In the genomic region with DNA sequence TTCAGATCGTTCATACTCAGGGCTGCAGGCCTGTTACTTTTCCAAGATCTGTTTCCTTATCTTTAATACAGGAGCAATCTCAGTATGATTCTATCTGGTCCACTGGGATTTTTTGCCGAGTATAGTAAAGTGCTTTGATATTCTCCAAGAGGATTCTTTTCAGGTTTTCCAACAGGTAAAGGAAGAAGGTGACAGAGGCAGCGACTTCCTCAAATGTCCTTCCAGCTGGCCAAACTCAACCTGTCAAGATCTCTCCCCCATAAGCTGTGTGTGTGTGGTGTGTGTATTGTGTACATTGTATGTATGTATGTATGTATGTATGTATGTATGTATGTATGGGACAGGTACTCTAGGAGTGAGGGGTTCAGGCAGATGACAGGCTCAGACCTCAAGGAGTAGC, we compare ENCODE assay signal across 8 cellular contexts. TPM values are rescaled to one million over a fixed set of nuclear protein-coding genes. Genes with fewer than 3 reads are reported as not detected.
DNase-seq lines count a peak whose midpoint lies in the region; ATAC-seq and TF ChIP-seq lines count a peak whose summit lies in the region.

No MANE protein-coding gene starts in this region.

- 20 to 24% methylated on average over 3 of the region's 3 CpGs for WGBS in testis, 2 donors

- no peak for DNase-seq in activated CD4-positive, alpha-beta T cell treated with anti-CD3 and anti-CD28 coated beads, Interleukin-2, amount 10 ng/mL, durations not matched to agents 24 days and 14 days
- DNase-seq in activated CD4-positive, alpha-beta T cell treated with anti-CD3 and anti-CD28 coated beads, Interleukin-2, amount 50 U/mL, for 1 hour = no peak
- no peak for DNase-seq in activated naive CD8-positive, alpha-beta T cell treated with anti-CD3 and anti-CD28 coated beads, Interleukin-2, amount 10 ng/mL, durations not matched to agents 7 days and 5 days
- DNase-seq in testis (no peak), retina (no peak), T1000 (lab: John Stamatoyannopoulos, UW) (no peak)

- H3K9me3 ChIP-seq in testis = no peaks in the 10 kb centered on the region

- H3K27me3 Mint-ChIP-seq in activated CD4-positive, alpha-beta T cell treated with anti-CD3 and anti-CD28 coated beads, Interleukin-2, amount 10 ng/mL, durations not matched to agents 24 days and 14 days = no peaks in the 10 kb centered on the region
- peaks cover 2% of the 10 kb centered on the region for H3K27me3 Mint-ChIP-seq in activated naive CD8-positive, alpha-beta T cell treated with anti-CD3 and anti-CD28 coated beads, Interleukin-2, amount 10 ng/mL, durations not matched to agents 7 days and 5 days

- TF ChIP-seq POLR2A in testis (IDR thresholded peaks at IDR 0.05) = no peak

- POLR2A ChIA-PET in activated naive CD8-positive, alpha-beta T cell treated with anti-CD3 and anti-CD28 coated beads, Interleukin-2, amount 10 ng/mL, durations not matched to agents 7 days and 5 days (lab: Charles Lee) = interaction anchor here (0.8 to 2.4 kb wide), 12 partner anchors 12 to 830 kb away, joined by 3 to 45 read pairs (median 4); a partner anchor contains a TSS

- peaks cover 6% of the 10 kb centered on the region for H3K4me1 ChIP-seq in testis

- intact Hi-C loops in activated CD4-positive, alpha-beta T cell treated with anti-CD3 and anti-CD28 coated beads, Interleukin-2, amount 10 ng/mL, durations not matched to agents 24 days and 14 days (cut with micrococcal nuclease) = loop anchor here (2.0 kb wide), 1 partner anchor 17 kb away; no protein-coding TSS in a partner anchor
- intact Hi-C loops in testis (cut with DNase I; ENCODE audit: low total_unique reads) = no loop called here

- peak overlapping the region; percentile 94 for H3K27ac Mint-ChIP-seq in activated CD4-positive, alpha-beta T cell treated with anti-CD3 and anti-CD28 coated beads, Interleukin-2, amount 10 ng/mL, durations not matched to agents 24 days and 14 days
- H3K27ac Mint-ChIP-seq in activated naive CD8-positive, alpha-beta T cell treated with anti-CD3 and anti-CD28 coated beads, Interleukin-2, amount 10 ng/mL, durations not matched to agents 7 days and 5 days = peak overlapping the region; percentile 89

- no peak for ATAC-seq in activated naive CD8-positive, alpha-beta T cell treated with anti-CD3 and anti-CD28 coated beads, Interleukin-2, amount 10 ng/mL, durations not matched to agents 7 days and 5 days (ENCODE audit: low read depth)
- no peak for ATAC-seq in GM19351 (IDR thresholded peaks at IDR 0.05; ENCODE audit: unreplicated experiment)

- no peaks in the 10 kb centered on the region for H3K9me3 Mint-ChIP-seq in activated CD4-positive, alpha-beta T cell treated with anti-CD3 and anti-CD28 coated beads, Interleukin-2, amount 10 ng/mL, durations not matched to agents 24 days and 14 days
- H3K9me3 Mint-ChIP-seq in activated naive CD8-positive, alpha-beta T cell treated with anti-CD3 and anti-CD28 coated beads, Interleukin-2, amount 10 ng/mL, durations not matched to agents 7 days and 5 days = no peaks in the 10 kb centered on the region

- peaks cover 23% of the 10 kb centered on the region for H3K36me3 Mint-ChIP-seq in activated CD4-positive, alpha-beta T cell treated with anti-CD3 and anti-CD28 coated beads, Interleukin-2, amount 10 ng/mL, durations not matched to agents 24 days and 14 days (ENCODE audit: low read depth)
- peaks cover 14% of the 10 kb centered on the region for H3K36me3 Mint-ChIP-seq in activated naive CD8-positive, alpha-beta T cell treated with anti-CD3 and anti-CD28 coated beads, Interleukin-2, amount 10 ng/mL, durations not matched to agents 7 days and 5 days

- peaks cover 20% of the 10 kb centered on the region for H3K4me1 Mint-ChIP-seq in activated CD4-positive, alpha-beta T cell treated with anti-CD3 and anti-CD28 coated beads, Interleukin-2, amount 10 ng/mL, durations not matched to agents 24 days and 14 days
- peaks cover 16% of the 10 kb centered on the region for H3K4me1 Mint-ChIP-seq in activated naive CD8-positive, alpha-beta T cell treated with anti-CD3 and anti-CD28 coated beads, Interleukin-2, amount 10 ng/mL, durations not matched to agents 7 days and 5 days

- no peaks in the 10 kb centered on the region for H3K27me3 ChIP-seq in layer of hippocampus (ENCODE audit: control insufficient read depth, insufficient read depth, low read length)
- no peaks in the 10 kb centered on the region for H3K27me3 ChIP-seq in testis

- H3K4me3 ChIP-seq in testis = peak overlapping the region; percentile 48 to 86

- no peaks in the 10 kb centered on the region for H3K36me3 ChIP-seq in testis (ENCODE audit: low read depth, missing control alignments)

- H3K27ac ChIP-seq in layer of hippocampus (ENCODE audit: low read depth, low read length) (peak overlapping the region; percentile 94), testis (no peak overlapping the region)

- no peak for TF ChIP-seq CTCF in testis (IDR thresholded peaks at IDR 0.05)

- peak overlapping the region; percentile 98 for H3K4me3 Mint-ChIP-seq in activated CD4-positive, alpha-beta T cell treated with anti-CD3 and anti-CD28 coated beads, Interleukin-2, amount 10 ng/mL, durations not matched to agents 24 days and 14 days
- H3K4me3 Mint-ChIP-seq in activated naive CD8-positive, alpha-beta T cell treated with anti-CD3 and anti-CD28 coated beads, Interleukin-2, amount 10 ng/mL, durations not matched to agents 7 days and 5 days = peak overlapping the region; percentile 94

RNA-seq across cellular contexts. Expression of a gene that starts 1.1 kb away (rescaled TPM):
- 193 and 199 TPM in 2 replicates for total RNA-seq in activated CD4-positive, alpha-beta T cell treated with anti-CD3 and anti-CD28 coated beads, Interleukin-2, amount 10 ng/mL, durations not matched to agents 24 days and 14 days
- 100 to 1,000 TPM; 102 to 116 TPM for total RNA-seq in activated naive CD8-positive, alpha-beta T cell treated with anti-CD3 and anti-CD28 coated beads, Interleukin-2, amount 10 ng/mL, durations not matched to agents 7 days and 5 days
- total RNA-seq in testis = 10 to 100 TPM; 51.1 to 60.1 TPM
- 63.7 TPM for polyA plus RNA-seq in testis (ENCODE audit: insufficient read depth, low read depth, low replicate concordance)

RNA-seq across cellular contexts. Expression of a gene that starts 30.0 kb away (rescaled TPM):
- total RNA-seq in activated CD4-positive, alpha-beta T cell treated with anti-CD3 and anti-CD28 coated beads, Interleukin-2, amount 10 ng/mL, durations not matched to agents 24 days and 14 days = 682 and 710 TPM in 2 replicates
- total RNA-seq in activated naive CD8-positive, alpha-beta T cell treated with anti-CD3 and anti-CD28 coated beads, Interleukin-2, amount 10 ng/mL, durations not matched to agents 7 days and 5 days = 100 to 1,000 TPM; 159 to 180 TPM
- total RNA-seq in testis = 100 to 1,000 TPM; 180 to 185 TPM
- polyA plus RNA-seq in testis (ENCODE audit: insufficient read depth, low read depth, low replicate concordance) = 251 TPM

RNA-seq across cellular contexts. Expression of a gene that starts 32.2 kb away (rescaled TPM):
- total RNA-seq in activated CD4-positive, alpha-beta T cell treated with anti-CD3 and anti-CD28 coated beads, Interleukin-2, amount 10 ng/mL, durations not matched to agents 24 days and 14 days = 263 and 295 TPM in 2 replicates
- total RNA-seq in activated naive CD8-positive, alpha-beta T cell treated with anti-CD3 and anti-CD28 coated beads, Interleukin-2, amount 10 ng/mL, durations not matched to agents 7 days and 5 days = 100 to 1,000 TPM; 184 to 188 TPM
- total RNA-seq in testis = 100 to 1,000 TPM; 184 to 194 TPM
- 206 TPM for polyA plus RNA-seq in testis (ENCODE audit: insufficient read depth, low read depth, low replicate concordance)

RNA-seq across cellular contexts. Expression of a gene that starts 51.6 kb away (rescaled TPM):
- 9.2 and 9.9 TPM in 2 replicates for total RNA-seq in activated CD4-positive, alpha-beta T cell treated with anti-CD3 and anti-CD28 coated beads, Interleukin-2, amount 10 ng/mL, durations not matched to agents 24 days and 14 days
- total RNA-seq in activated naive CD8-positive, alpha-beta T cell treated with anti-CD3 and anti-CD28 coated beads, Interleukin-2, amount 10 ng/mL, durations not matched to agents 7 days and 5 days = 1 to 10 TPM; 4.9 to 8.3 TPM
- total RNA-seq in testis = 1 to 10 TPM; 7.1 to 7.3 TPM
- 17.4 TPM for polyA plus RNA-seq in testis (ENCODE audit: insufficient read depth, low read depth, low replicate concordance)

RNA-seq across cellular contexts. Expression of a gene that starts 51.8 kb away (rescaled TPM):
- total RNA-seq in activated CD4-positive, alpha-beta T cell treated with anti-CD3 and anti-CD28 coated beads, Interleukin-2, amount 10 ng/mL, durations not matched to agents 24 days and 14 days = 2.5 TPM in 2 replicates
- total RNA-seq in activated naive CD8-positive, alpha-beta T cell treated with anti-CD3 and anti-CD28 coated beads, Interleukin-2, amount 10 ng/mL, durations not matched to agents 7 days and 5 days = 10 to 100 TPM; 10.3 to 13.0 TPM
- total RNA-seq in testis = 1 to 10 TPM; 2.9 to 4.8 TPM
- 5.7 TPM for polyA plus RNA-seq in testis (ENCODE audit: insufficient read depth, low read depth, low replicate concordance)
